Comparison of ENCODE assay signal across 8 cellular contexts in genomic region chr19:1862424-1863307, GRCh38. TPM values are rescaled to one million over a fixed set of nuclear protein-coding genes. Genes with fewer than 3 reads are reported as not detected.
DNase-seq lines count a peak whose midpoint lies in the region; ATAC-seq and TF ChIP-seq lines count a peak whose summit lies in the region.

No MANE protein-coding gene starts in this region.

- in situ Hi-C loops in mammary epithelial cell (cut with MboI; ENCODE audit: low sequenced_read_pairs in 2 of 2) = no loop called here

- DNase-seq in DMS 273 (lab: John Stamatoyannopoulos, UW; ENCODE audit: unreplicated experiment) (peak; percentile 82), DMS 273 treated with DMSO at 0.1 percent for 48 hours (lab: John Stamatoyannopoulos, UW) (no peak), mammary epithelial cell (no peak), mesenchymal stem cell (no peak), testis (no peak)

- peak overlapping the region; percentile 64 for H4K91ac ChIP-seq in mesenchymal stem cell (ENCODE audit: low read length)

- peaks cover 12% of the 10 kb centered on the region for H3K79me1 ChIP-seq in mesenchymal stem cell (replicated peaks; ENCODE audit: low read length, poor library complexity, severe bottlenecking)

- H3K4me1 ChIP-seq in mammary epithelial cell (ENCODE audit: insufficient read depth, low read length) = peaks cover 45% of the 10 kb centered on the region
- H3K4me1 ChIP-seq in mesenchymal stem cell (ENCODE audit: control insufficient read depth, insufficient read depth, low read depth, low read length) = peaks cover 52% of the 10 kb centered on the region
- peaks cover 46% of the 10 kb centered on the region for H3K4me1 ChIP-seq in testis

- H3K18ac ChIP-seq in mesenchymal stem cell (ENCODE audit: low read depth in 1 of 2, low read length in 2 of 2) = peak overlapping the region; percentile 87 to 98

- H3K27me3 ChIP-seq in mammary epithelial cell (ENCODE audit: insufficient read depth, low read length) (no peaks in the 10 kb centered on the region), mesenchymal stem cell (ENCODE audit: control insufficient read depth in 1 of 2, insufficient read depth in 1 of 2, low read length in 2 of 2) (no peaks in the 10 kb centered on the region), testis (no peaks in the 10 kb centered on the region)

- peak overlapping the region; percentile 93 for H3K4me3 Mint-ChIP-seq in T-helper 1 cell treated with Interleukin-12 subunit alpha and Interleukin-12 subunit beta and Interleukin-4 antibody, amounts not matched to agents 30 μg/mL and 1 μg/mL, for 36 hours

- BruUV-seq in mammary epithelial cell (replicated peaks; lab: Mats Ljungman, UMichigan) = TSS peak; percentile 41

- peak overlapping the region in 1 of 2 experiments; percentile 97 for H3K4ac ChIP-seq in mesenchymal stem cell (ENCODE audit: low read depth in 1 of 2, low read length in 2 of 2)

- peak overlapping the region; percentile 71 for H2BK120ac ChIP-seq in mesenchymal stem cell (ENCODE audit: low read depth, low read length)

- ATAC-seq in HG03045 (IDR thresholded peaks at IDR 0.05; ENCODE audit: unreplicated experiment) (peak; percentile 27), HG02884 (IDR thresholded peaks at IDR 0.05; ENCODE audit: unreplicated experiment) (no peak)

- TF ChIP-seq POLR2A in testis (IDR thresholded peaks at IDR 0.05) = no peak

- H3K9ac ChIP-seq in mammary epithelial cell (ENCODE audit: insufficient read depth, low read length) (peak overlapping the region; percentile 81), mesenchymal stem cell (ENCODE audit: low read length) (peak overlapping the region; percentile 91)

- no peaks in the 10 kb centered on the region for H3K9me3 ChIP-seq in mammary epithelial cell (replicated peaks; ENCODE audit: insufficient read depth, low read length)
- no peaks in the 10 kb centered on the region for H3K9me3 ChIP-seq in mesenchymal stem cell (ENCODE audit: control insufficient read depth, low read length)
- no peaks in the 10 kb centered on the region for H3K9me3 ChIP-seq in testis

- CTCF ChIA-PET in mammary epithelial cell (lab: Charles Lee; ENCODE audit: low non-redundant PET) = no interaction called here

- H3K27ac ChIP-seq in mammary epithelial cell (ENCODE audit: insufficient read depth, low read depth, low read length) = peak overlapping the region; percentile 72
- peak overlapping the region; percentile 28 for H3K27ac ChIP-seq in mesenchymal stem cell (ENCODE audit: low read length, poor library complexity, severe bottlenecking)
- peak overlapping the region; percentile 44 to 56 for H3K27ac ChIP-seq in testis

- dilution Hi-C loops in mammary epithelial cell (cut with HindIII; ENCODE audit: low sequenced_read_pairs) = no loop called here

- H2AK5ac ChIP-seq in mesenchymal stem cell (ENCODE audit: low read length, severe bottlenecking) = no peak overlapping the region

- H3K36me3 Mint-ChIP-seq in T-helper 1 cell treated with Interleukin-12 subunit alpha and Interleukin-12 subunit beta and Interleukin-4 antibody, amounts not matched to agents 30 μg/mL and 1 μg/mL, for 36 hours (ENCODE audit: low read depth) = peaks cover 3% of the 10 kb centered on the region

- no peak for TF ChIP-seq CTCF in mammary epithelial cell (conservative IDR thresholded peaks at IDR 0.05 in 1 of 2, IDR thresholded peaks at IDR 0.05 in 1 of 2; ENCODE audit: extremely low read depth in 1 of 2, insufficient read depth in 1 of 2, low read depth in 1 of 2, low read length in 2 of 2)
- no peak for TF ChIP-seq CTCF in testis (IDR thresholded peaks at IDR 0.05)

- no peaks in the 10 kb centered on the region for H4K20me1 ChIP-seq in mammary epithelial cell (ENCODE audit: insufficient read depth, low read length)

- no peaks in the 10 kb centered on the region for H3K27me3 Mint-ChIP-seq in T-helper 1 cell treated with Interleukin-12 subunit alpha and Interleukin-12 subunit beta and Interleukin-4 antibody, amounts not matched to agents 30 μg/mL and 1 μg/mL, for 36 hours (ENCODE audit: low read depth)

- H3K9me3 Mint-ChIP-seq in T-helper 1 cell treated with Interleukin-12 subunit alpha and Interleukin-12 subunit beta and Interleukin-4 antibody, amounts not matched to agents 30 μg/mL and 1 μg/mL, for 36 hours = no peaks in the 10 kb centered on the region

- peak overlapping the region in 1 of 2 experiments; percentile 89 for H2BK12ac ChIP-seq in mesenchymal stem cell (ENCODE audit: low read length in 2 of 2)

- H3K79me2 ChIP-seq in mammary epithelial cell (ENCODE audit: insufficient read depth, low read length) = peaks cover 54% of the 10 kb centered on the region

- H2BK15ac ChIP-seq in mesenchymal stem cell (ENCODE audit: low read depth, poor library complexity, severe bottlenecking) = peak overlapping the region; percentile 89

- H3K14ac ChIP-seq in mesenchymal stem cell (ENCODE audit: low read length in 2 of 2) = peak overlapping the region in 1 of 2 experiments; percentile 98

- intact Hi-C loops in mammary epithelial cell (cut with micrococcal nuclease) = no loop called here
- intact Hi-C loops in testis (cut with DNase I; ENCODE audit: low total_unique reads) = no loop called here

- 0% methylated on average over 11 of the region's 106 CpGs for WGBS in mammary epithelial cell (ENCODE audit: low coverage, missing lambda C conversion rate)
- WGBS in mesenchymal stem cell = 1% methylated on average over 72 of the region's 106 CpGs
- 0 to 1% methylated on average over 19 to 42 of the region's 106 CpGs for WGBS in testis, 2 donors

- H2AFZ ChIP-seq in mammary epithelial cell (ENCODE audit: low read depth, low read length) (peak overlapping the region; percentile 72), mesenchymal stem cell (ENCODE audit: low read depth, low read length) (peak overlapping the region; percentile 37)

- H3K4me3 ChIP-seq in mammary epithelial cell (replicated peaks in 1 of 3; ENCODE audit: insufficient read depth in 1 of 3, low read depth in 2 of 3, low read length in 3 of 3) (peak overlapping the region; percentile 67 to 99 (median 97)), mesenchymal stem cell (ENCODE audit: insufficient read depth in 1 of 2, low read depth in 1 of 2, low read length in 2 of 2) (peak overlapping the region; percentile 85 to 97), testis (peak overlapping the region; percentile 61 to 64)

- H2BK5ac ChIP-seq in mesenchymal stem cell (ENCODE audit: low read depth, low read length, poor library complexity, severe bottlenecking) = peak overlapping the region; percentile 63

- peak overlapping the region in 1 of 2 experiments; percentile 90 for H3K23ac ChIP-seq in mesenchymal stem cell (ENCODE audit: low read length in 2 of 2)

- H3K4me2 ChIP-seq in mammary epithelial cell (ENCODE audit: insufficient read depth, low read depth, low read length) (peak overlapping the region; percentile 96), mesenchymal stem cell (ENCODE audit: low read length, poor library complexity, severe bottlenecking) (peak overlapping the region; percentile 76)

- peaks cover 15% of the 10 kb centered on the region for H3K4me1 Mint-ChIP-seq in T-helper 1 cell treated with Interleukin-12 subunit alpha and Interleukin-12 subunit beta and Interleukin-4 antibody, amounts not matched to agents 30 μg/mL and 1 μg/mL, for 36 hours (ENCODE audit: low read depth)

- H3K27ac Mint-ChIP-seq in T-helper 1 cell treated with Interleukin-12 subunit alpha and Interleukin-12 subunit beta and Interleukin-4 antibody, amounts not matched to agents 30 μg/mL and 1 μg/mL, for 36 hours = peak overlapping the region; percentile 93

- peak overlapping the region; percentile 32 for H4K8ac ChIP-seq in mesenchymal stem cell (ENCODE audit: low read length)

- H3K36me3 ChIP-seq in mammary epithelial cell (ENCODE audit: insufficient read depth, low read length) (no peaks in the 10 kb centered on the region), mesenchymal stem cell (ENCODE audit: control insufficient read depth in 1 of 2, insufficient read depth in 2 of 2, low read depth in 1 of 2, low read length in 2 of 2) (peaks cover 0 to 11% of the 10 kb centered on the region in 2 experiments), testis (ENCODE audit: low read depth, missing control alignments) (no peaks in the 10 kb centered on the region)

RNA-seq across cellular contexts. Expression of gene KLF16, which starts 0.7 kb away (rescaled TPM):
- total RNA-seq in mammary epithelial cell (10 to 100 TPM; 13.7 to 56.2 TPM), testis (10 to 100 TPM; 14.7 to 26.5 TPM)
- polyA plus RNA-seq in mammary epithelial cell (11.9 TPM), testis (ENCODE audit: insufficient read depth, low read depth, low replicate concordance) (13.3 TPM)
- polyA minus RNA-seq in mammary epithelial cell = 11.0 TPM
- 25.8 TPM for polyA plus RNA-seq in mesenchymal stem cell (2013, experiment 1 of 2)
- polyA plus RNA-seq in mesenchymal stem cell (2013, experiment 2 of 2) = 28.0 TPM

RNA-seq across cellular contexts. Expression of gene REXO1, which starts 14.4 kb away (rescaled TPM):
- total RNA-seq in mammary epithelial cell (10 to 100 TPM; 11.3 to 41.0 TPM), testis (100 to 1,000 TPM; 149 to 200 TPM)
- polyA plus RNA-seq in mammary epithelial cell (22.4 TPM), testis (ENCODE audit: insufficient read depth, low read depth, low replicate concordance) (104 TPM)
- polyA minus RNA-seq in mammary epithelial cell = 29.8 TPM
- polyA plus RNA-seq in mesenchymal stem cell (2013, experiment 1 of 2) = 16.0 TPM
- polyA plus RNA-seq in mesenchymal stem cell (2013, experiment 2 of 2) = 14.2 TPM

RNA-seq across cellular contexts. Expression of gene ABHD17A, which starts 22.6 kb away (rescaled TPM):
- total RNA-seq in mammary epithelial cell = 10 to 100 TPM; 46.2 to 61.5 TPM
- 56.8 TPM for polyA plus RNA-seq in mammary epithelial cell
- 7.2 TPM for polyA minus RNA-seq in mammary epithelial cell
- polyA plus RNA-seq in mesenchymal stem cell (2013, experiment 1 of 2) = 60.5 TPM
- polyA plus RNA-seq in mesenchymal stem cell (2013, experiment 2 of 2) = 60.5 TPM
- 100 to 1,000 TPM; 127 to 140 TPM for total RNA-seq in testis
- 51.1 TPM for polyA plus RNA-seq in testis (ENCODE audit: insufficient read depth, low read depth, low replicate concordance)

RNA-seq across cellular contexts. Expression of gene ADAT3, which starts 42.5 kb away (rescaled TPM):
- total RNA-seq in mammary epithelial cell = 1 to 10 TPM; 3.5 to 7.3 TPM
- 1.7 TPM for polyA plus RNA-seq in mammary epithelial cell
- polyA minus RNA-seq in mammary epithelial cell = not detected
- 4.9 TPM for polyA plus RNA-seq in mesenchymal stem cell (2013, experiment 1 of 2)
- polyA plus RNA-seq in mesenchymal stem cell (2013, experiment 2 of 2) = 4.9 TPM
- total RNA-seq in testis = 10 to 100 TPM; 10.6 to 16.7 TPM
- polyA plus RNA-seq in testis (ENCODE audit: insufficient read depth, low read depth, low replicate concordance) = 1.1 TPM

RNA-seq across cellular contexts. Expression of gene SCAMP4, which starts 42.5 kb away (rescaled TPM):
- total RNA-seq in mammary epithelial cell (10 to 100 TPM; 70.2 to 76.5 TPM), testis (100 to 1,000 TPM in 1 of 2 donors, 10 to 100 TPM in 1; 80.1 to 108 TPM)
- polyA plus RNA-seq in mammary epithelial cell (31.7 TPM), testis (ENCODE audit: insufficient read depth, low read depth, low replicate concordance) (50.1 TPM)
- 38.7 TPM for polyA minus RNA-seq in mammary epithelial cell
- polyA plus RNA-seq in mesenchymal stem cell (2013, experiment 1 of 2) = 66.6 TPM
- polyA plus RNA-seq in mesenchymal stem cell (2013, experiment 2 of 2) = 67.9 TPM
